Comparison of ENCODE assay signal across 1 cellular context in the genomic region with DNA sequence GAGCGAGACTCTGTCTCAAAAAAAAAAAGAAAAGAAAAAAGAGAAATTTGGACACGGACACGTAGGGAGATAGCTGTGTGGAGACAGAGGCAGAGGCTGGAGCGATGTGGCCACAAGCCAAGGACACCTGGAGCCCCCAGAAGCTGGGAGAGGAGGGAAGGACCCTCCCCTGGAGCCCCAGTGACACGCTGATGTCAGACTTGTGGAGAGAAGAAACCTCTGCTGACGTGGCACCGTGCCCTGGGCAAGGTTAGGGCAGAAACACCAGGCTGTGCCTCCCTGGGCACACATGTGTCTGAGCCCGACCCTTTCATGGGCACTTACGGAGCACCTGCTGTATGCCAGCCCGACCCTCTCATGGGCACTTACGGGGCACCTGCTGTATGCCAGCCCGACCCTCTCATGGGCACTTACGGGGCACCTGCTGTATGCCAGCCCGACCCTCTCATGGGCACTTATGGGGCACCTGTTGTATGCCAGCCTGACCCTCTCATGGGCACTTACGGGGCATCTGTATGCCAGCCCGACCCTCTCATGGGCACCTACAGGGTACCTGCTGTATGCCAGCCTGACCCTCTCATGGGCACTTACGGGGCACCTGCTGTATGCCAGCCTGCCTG.
TF ChIP-seq lines count a peak whose summit lies in the region.

No MANE protein-coding gene starts in this region.

TF ChIP-seq in HEK293, 187 proteins besides CTCF, POLR2A, EP300 and RAD21 (continued from another document):
- TF ChIP-seq, protein P1, sequence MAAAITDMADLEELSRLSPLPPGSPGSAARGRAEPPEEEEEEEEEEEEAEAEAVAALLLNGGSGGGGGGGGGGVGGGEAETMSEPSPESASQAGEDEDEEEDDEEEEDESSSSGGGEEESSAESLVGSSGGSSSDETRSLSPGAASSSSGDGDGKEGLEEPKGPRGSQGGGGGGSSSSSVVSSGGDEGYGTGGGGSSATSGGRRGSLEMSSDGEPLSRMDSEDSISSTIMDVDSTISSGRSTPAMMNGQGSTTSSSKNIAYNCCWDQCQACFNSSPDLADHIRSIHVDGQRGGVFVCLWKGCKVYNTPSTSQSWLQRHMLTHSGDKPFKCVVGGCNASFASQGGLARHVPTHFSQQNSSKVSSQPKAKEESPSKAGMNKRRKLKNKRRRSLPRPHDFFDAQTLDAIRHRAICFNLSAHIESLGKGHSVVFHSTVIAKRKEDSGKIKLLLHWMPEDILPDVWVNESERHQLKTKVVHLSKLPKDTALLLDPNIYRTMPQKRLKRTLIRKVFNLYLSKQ (tag by site-specific recombination; IDR thresholded peaks at IDR 0.05; ENCODE audit: borderline replicate concordance), result no peak
- TF ChIP-seq, protein P2, sequence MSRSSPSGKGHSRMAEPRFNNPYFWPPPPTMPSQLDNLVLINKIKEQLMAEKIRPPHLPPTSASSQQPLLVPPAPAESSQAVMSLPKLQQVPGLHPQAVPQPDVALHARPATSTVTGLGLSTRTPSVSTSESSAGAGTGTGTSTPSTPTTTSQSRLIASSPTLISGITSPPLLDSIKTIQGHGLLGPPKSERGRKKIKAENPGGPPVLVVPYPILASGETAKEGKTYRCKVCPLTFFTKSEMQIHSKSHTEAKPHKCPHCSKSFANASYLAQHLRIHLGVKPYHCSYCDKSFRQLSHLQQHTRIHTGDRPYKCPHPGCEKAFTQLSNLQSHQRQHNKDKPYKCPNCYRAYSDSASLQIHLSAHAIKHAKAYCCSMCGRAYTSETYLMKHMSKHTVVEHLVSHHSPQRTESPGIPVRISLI (tag by site-specific recombination; IDR thresholded peaks at IDR 0.05), result no peak
- TF ChIP-seq ZNF335 (tag by site-specific recombination; conservative IDR thresholded peaks at IDR 0.05), result no peak
- no peak for TF ChIP-seq ZNF596 (tag by site-specific recombination; IDR thresholded peaks at IDR 0.05)
- TF ChIP-seq KLF8 (tag by site-specific recombination; IDR thresholded peaks at IDR 0.05), result 0 out of 2 replicates have a peak, but pooled peaks have one; percentile 20
- no peak for TF ChIP-seq ZNF768 (tag by site-specific recombination; IDR thresholded peaks at IDR 0.05)
- no peak for TF ChIP-seq ZNF560 (tag by site-specific recombination; IDR thresholded peaks at IDR 0.05; ENCODE audit: borderline replicate concordance)
- TF ChIP-seq ZNF501 (tag by site-specific recombination; IDR thresholded peaks at IDR 0.05), result no peak
- TF ChIP-seq ZNF792 (tag by site-specific recombination; IDR thresholded peaks at IDR 0.05), result peak; percentile 78; the same call in 1 of the 2 replicates
- TF ChIP-seq, protein P3, sequence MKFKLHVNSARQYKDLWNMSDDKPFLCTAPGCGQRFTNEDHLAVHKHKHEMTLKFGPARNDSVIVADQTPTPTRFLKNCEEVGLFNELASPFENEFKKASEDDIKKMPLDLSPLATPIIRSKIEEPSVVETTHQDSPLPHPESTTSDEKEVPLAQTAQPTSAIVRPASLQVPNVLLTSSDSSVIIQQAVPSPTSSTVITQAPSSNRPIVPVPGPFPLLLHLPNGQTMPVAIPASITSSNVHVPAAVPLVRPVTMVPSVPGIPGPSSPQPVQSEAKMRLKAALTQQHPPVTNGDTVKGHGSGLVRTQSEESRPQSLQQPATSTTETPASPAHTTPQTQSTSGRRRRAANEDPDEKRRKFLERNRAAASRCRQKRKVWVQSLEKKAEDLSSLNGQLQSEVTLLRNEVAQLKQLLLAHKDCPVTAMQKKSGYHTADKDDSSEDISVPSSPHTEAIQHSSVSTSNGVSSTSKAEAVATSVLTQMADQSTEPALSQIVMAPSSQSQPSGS (tag by site-specific recombination; IDR thresholded peaks at IDR 0.05; ENCODE audit: low read depth), result no peak
- TF ChIP-seq ZSCAN30 (tag by site-specific recombination; IDR thresholded peaks at IDR 0.05), result no peak
- no peak for TF ChIP-seq GLIS2 (tag by site-specific recombination; IDR thresholded peaks at IDR 0.05)
- TF ChIP-seq, protein P4, sequence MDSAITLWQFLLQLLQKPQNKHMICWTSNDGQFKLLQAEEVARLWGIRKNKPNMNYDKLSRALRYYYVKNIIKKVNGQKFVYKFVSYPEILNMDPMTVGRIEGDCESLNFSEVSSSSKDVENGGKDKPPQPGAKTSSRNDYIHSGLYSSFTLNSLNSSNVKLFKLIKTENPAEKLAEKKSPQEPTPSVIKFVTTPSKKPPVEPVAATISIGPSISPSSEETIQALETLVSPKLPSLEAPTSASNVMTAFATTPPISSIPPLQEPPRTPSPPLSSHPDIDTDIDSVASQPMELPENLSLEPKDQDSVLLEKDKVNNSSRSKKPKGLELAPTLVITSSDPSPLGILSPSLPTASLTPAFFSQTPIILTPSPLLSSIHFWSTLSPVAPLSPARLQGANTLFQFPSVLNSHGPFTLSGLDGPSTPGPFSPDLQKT (IDR thresholded peaks at IDR 0.05; ENCODE audit: borderline replicate concordance, low read depth, low read length), result no peak
- TF ChIP-seq ZNF157 (tag by site-specific recombination; IDR thresholded peaks at IDR 0.05), result no peak
